ENCODE assay signal across 1 cellular context in the genomic region with DNA sequence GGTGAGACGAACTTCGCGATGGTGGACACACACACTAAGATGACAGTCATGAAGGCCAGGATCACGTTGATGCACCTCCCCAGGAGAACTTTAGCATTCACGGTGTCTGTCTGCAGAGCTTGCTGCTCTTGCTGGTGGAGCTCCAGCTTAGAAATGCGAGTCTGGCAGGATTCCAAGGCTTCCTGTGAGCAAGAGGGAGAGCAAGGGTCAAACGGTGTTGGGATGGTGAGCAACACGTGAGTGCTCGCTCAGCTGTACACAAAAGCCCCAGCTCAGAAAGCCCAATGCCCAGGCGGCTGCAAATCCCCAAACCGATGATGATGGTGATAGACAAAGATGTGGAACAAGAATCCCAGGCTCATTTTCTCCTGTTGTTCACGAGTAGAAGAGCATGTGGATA.
TF ChIP-seq lines count a peak whose summit lies in the region.

No MANE protein-coding gene starts in this region.

TF ChIP-seq in HepG2, 621 proteins besides CTCF, POLR2A, EP300 and RAD21 (continued from another document and continues in another):
- TF ChIP-seq, protein P1, sequence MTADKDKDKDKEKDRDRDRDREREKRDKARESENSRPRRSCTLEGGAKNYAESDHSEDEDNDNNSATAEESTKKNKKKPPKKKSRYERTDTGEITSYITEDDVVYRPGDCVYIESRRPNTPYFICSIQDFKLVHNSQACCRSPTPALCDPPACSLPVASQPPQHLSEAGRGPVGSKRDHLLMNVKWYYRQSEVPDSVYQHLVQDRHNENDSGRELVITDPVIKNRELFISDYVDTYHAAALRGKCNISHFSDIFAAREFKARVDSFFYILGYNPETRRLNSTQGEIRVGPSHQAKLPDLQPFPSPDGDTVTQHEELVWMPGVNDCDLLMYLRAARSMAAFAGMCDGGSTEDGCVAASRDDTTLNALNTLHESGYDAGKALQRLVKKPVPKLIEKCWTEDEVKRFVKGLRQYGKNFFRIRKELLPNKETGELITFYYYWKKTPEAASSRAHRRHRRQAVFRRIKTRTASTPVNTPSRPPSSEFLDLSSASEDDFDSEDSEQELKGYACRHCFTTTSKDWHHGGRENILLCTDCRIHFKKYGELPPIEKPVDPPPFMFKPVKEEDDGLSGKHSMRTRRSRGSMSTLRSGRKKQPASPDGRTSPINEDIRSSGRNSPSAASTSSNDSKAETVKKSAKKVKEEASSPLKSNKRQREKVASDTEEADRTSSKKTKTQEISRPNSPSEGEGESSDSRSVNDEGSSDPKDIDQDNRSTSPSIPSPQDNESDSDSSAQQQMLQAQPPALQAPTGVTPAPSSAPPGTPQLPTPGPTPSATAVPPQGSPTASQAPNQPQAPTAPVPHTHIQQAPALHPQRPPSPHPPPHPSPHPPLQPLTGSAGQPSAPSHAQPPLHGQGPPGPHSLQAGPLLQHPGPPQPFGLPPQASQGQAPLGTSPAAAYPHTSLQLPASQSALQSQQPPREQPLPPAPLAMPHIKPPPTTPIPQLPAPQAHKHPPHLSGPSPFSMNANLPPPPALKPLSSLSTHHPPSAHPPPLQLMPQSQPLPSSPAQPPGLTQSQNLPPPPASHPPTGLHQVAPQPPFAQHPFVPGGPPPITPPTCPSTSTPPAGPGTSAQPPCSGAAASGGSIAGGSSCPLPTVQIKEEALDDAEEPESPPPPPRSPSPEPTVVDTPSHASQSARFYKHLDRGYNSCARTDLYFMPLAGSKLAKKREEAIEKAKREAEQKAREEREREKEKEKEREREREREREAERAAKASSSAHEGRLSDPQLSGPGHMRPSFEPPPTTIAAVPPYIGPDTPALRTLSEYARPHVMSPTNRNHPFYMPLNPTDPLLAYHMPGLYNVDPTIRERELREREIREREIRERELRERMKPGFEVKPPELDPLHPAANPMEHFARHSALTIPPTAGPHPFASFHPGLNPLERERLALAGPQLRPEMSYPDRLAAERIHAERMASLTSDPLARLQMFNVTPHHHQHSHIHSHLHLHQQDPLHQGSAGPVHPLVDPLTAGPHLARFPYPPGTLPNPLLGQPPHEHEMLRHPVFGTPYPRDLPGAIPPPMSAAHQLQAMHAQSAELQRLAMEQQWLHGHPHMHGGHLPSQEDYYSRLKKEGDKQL (CRISPR knock-in tag; IDR thresholded peaks at IDR 0.05; ENCODE audit: low read depth): no peak
- no peak for TF ChIP-seq IRX3 (CRISPR knock-in tag; IDR thresholded peaks at IDR 0.05; ENCODE audit: borderline replicate concordance, low read depth)
- TF ChIP-seq, protein P2, sequence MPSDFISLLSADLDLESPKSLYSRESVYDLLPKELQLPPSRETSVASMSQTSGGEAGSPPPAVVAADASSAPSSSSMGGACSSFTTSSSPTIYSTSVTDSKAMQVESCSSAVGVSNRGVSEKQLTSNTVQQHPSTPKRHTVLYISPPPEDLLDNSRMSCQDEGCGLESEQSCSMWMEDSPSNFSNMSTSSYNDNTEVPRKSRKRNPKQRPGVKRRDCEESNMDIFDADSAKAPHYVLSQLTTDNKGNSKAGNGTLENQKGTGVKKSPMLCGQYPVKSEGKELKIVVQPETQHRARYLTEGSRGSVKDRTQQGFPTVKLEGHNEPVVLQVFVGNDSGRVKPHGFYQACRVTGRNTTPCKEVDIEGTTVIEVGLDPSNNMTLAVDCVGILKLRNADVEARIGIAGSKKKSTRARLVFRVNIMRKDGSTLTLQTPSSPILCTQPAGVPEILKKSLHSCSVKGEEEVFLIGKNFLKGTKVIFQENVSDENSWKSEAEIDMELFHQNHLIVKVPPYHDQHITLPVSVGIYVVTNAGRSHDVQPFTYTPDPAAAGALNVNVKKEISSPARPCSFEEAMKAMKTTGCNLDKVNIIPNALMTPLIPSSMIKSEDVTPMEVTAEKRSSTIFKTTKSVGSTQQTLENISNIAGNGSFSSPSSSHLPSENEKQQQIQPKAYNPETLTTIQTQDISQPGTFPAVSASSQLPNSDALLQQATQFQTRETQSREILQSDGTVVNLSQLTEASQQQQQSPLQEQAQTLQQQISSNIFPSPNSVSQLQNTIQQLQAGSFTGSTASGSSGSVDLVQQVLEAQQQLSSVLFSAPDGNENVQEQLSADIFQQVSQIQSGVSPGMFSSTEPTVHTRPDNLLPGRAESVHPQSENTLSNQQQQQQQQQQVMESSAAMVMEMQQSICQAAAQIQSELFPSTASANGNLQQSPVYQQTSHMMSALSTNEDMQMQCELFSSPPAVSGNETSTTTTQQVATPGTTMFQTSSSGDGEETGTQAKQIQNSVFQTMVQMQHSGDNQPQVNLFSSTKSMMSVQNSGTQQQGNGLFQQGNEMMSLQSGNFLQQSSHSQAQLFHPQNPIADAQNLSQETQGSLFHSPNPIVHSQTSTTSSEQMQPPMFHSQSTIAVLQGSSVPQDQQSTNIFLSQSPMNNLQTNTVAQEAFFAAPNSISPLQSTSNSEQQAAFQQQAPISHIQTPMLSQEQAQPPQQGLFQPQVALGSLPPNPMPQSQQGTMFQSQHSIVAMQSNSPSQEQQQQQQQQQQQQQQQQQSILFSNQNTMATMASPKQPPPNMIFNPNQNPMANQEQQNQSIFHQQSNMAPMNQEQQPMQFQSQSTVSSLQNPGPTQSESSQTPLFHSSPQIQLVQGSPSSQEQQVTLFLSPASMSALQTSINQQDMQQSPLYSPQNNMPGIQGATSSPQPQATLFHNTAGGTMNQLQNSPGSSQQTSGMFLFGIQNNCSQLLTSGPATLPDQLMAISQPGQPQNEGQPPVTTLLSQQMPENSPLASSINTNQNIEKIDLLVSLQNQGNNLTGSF (CRISPR knock-in tag; IDR thresholded peaks at IDR 0.05): no peak
- TF ChIP-seq, protein P3, sequence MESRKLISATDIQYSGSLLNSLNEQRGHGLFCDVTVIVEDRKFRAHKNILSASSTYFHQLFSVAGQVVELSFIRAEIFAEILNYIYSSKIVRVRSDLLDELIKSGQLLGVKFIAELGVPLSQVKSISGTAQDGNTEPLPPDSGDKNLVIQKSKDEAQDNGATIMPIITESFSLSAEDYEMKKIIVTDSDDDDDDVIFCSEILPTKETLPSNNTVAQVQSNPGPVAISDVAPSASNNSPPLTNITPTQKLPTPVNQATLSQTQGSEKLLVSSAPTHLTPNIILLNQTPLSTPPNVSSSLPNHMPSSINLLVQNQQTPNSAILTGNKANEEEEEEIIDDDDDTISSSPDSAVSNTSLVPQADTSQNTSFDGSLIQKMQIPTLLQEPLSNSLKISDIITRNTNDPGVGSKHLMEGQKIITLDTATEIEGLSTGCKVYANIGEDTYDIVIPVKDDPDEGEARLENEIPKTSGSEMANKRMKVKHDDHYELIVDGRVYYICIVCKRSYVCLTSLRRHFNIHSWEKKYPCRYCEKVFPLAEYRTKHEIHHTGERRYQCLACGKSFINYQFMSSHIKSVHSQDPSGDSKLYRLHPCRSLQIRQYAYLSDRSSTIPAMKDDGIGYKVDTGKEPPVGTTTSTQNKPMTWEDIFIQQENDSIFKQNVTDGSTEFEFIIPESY (CRISPR knock-in tag; IDR thresholded peaks at IDR 0.05): no peak
- TF ChIP-seq, protein P4, sequence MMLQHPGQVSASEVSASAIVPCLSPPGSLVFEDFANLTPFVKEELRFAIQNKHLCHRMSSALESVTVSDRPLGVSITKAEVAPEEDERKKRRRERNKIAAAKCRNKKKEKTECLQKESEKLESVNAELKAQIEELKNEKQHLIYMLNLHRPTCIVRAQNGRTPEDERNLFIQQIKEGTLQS (CRISPR knock-in tag; IDR thresholded peaks at IDR 0.05): no peak; the same call in 1 of the 2 replicates
- 0 out of 2 replicates have a peak, but pooled peaks have one; percentile 32 for TF ChIP-seq REPIN1 (CRISPR knock-in tag; IDR thresholded peaks at IDR 0.05; ENCODE audit: borderline replicate concordance, low read depth)
- no peak for TF ChIP-seq ZNF234 (CRISPR knock-in tag; conservative IDR thresholded peaks at IDR 0.05)
- TF ChIP-seq HNRNPLL (IDR thresholded peaks at IDR 0.05; ENCODE audit: low read depth, low read length, poor library complexity, severe bottlenecking): no peak
- peak; percentile 85 for TF ChIP-seq PPARG (CRISPR knock-in tag; conservative IDR thresholded peaks at IDR 0.05)
- TF ChIP-seq MBNL3 (CRISPR knock-in tag; conservative IDR thresholded peaks at IDR 0.05): no peak
- no peak for TF ChIP-seq ZSCAN29 (CRISPR knock-in tag; conservative IDR thresholded peaks at IDR 0.05)
- TF ChIP-seq, protein P5, sequence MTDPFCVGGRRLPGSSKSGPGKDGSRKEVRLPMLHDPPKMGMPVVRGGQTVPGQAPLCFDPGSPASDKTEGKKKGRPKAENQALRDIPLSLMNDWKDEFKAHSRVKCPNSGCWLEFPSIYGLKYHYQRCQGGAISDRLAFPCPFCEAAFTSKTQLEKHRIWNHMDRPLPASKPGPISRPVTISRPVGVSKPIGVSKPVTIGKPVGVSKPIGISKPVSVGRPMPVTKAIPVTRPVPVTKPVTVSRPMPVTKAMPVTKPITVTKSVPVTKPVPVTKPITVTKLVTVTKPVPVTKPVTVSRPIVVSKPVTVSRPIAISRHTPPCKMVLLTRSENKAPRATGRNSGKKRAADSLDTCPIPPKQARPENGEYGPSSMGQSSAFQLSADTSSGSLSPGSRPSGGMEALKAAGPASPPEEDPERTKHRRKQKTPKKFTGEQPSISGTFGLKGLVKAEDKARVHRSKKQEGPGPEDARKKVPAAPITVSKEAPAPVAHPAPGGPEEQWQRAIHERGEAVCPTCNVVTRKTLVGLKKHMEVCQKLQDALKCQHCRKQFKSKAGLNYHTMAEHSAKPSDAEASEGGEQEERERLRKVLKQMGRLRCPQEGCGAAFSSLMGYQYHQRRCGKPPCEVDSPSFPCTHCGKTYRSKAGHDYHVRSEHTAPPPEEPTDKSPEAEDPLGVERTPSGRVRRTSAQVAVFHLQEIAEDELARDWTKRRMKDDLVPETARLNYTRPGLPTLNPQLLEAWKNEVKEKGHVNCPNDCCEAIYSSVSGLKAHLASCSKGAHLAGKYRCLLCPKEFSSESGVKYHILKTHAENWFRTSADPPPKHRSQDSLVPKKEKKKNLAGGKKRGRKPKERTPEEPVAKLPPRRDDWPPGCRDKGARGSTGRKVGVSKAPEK (CRISPR knock-in tag; IDR thresholded peaks at IDR 0.05; ENCODE audit: borderline replicate concordance): no peak
- TF ChIP-seq, protein P6, sequence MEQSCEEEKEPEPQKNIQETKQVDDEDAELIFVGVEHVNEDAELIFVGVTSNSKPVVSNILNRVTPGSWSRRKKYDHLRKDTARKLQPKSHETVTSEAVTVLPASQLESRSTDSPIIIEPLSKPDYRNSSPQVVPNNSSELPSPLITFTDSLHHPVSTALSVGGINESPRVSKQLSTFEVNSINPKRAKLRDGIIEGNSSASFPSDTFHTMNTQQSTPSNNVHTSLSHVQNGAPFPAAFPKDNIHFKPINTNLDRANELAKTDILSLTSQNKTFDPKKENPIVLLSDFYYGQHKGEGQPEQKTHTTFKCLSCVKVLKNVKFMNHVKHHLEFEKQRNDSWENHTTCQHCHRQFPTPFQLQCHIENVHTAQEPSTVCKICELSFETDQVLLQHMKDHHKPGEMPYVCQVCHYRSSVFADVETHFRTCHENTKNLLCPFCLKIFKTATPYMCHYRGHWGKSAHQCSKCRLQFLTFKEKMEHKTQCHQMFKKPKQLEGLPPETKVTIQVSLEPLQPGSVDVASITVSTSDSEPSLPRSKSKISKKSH (CRISPR knock-in tag; IDR thresholded peaks at IDR 0.05; ENCODE audit: borderline replicate concordance): no peak
- peak; percentile 45 to 48; a peak in 2 of 4 replicates for TF ChIP-seq NR2F1 (CRISPR knock-in tag; IDR thresholded peaks at IDR 0.05)
- TF ChIP-seq ZNF550 (CRISPR knock-in tag; IDR thresholded peaks at IDR 0.05; ENCODE audit: borderline replicate concordance): no peak
- no peak for TF ChIP-seq SP1 (IDR thresholded peaks at IDR 0.05)
- TF ChIP-seq SP1 (CRISPR knock-in tag; IDR thresholded peaks at IDR 0.05): no peak
- no peak for TF ChIP-seq ZNF547 (CRISPR knock-in tag; IDR thresholded peaks at IDR 0.05)
- no peak for TF ChIP-seq ZNF180 (CRISPR knock-in tag; IDR thresholded peaks at IDR 0.05; ENCODE audit: borderline replicate concordance, low read depth)
- TF ChIP-seq RFXANK (CRISPR knock-in tag; IDR thresholded peaks at IDR 0.05): no peak
- TF ChIP-seq, protein P7, sequence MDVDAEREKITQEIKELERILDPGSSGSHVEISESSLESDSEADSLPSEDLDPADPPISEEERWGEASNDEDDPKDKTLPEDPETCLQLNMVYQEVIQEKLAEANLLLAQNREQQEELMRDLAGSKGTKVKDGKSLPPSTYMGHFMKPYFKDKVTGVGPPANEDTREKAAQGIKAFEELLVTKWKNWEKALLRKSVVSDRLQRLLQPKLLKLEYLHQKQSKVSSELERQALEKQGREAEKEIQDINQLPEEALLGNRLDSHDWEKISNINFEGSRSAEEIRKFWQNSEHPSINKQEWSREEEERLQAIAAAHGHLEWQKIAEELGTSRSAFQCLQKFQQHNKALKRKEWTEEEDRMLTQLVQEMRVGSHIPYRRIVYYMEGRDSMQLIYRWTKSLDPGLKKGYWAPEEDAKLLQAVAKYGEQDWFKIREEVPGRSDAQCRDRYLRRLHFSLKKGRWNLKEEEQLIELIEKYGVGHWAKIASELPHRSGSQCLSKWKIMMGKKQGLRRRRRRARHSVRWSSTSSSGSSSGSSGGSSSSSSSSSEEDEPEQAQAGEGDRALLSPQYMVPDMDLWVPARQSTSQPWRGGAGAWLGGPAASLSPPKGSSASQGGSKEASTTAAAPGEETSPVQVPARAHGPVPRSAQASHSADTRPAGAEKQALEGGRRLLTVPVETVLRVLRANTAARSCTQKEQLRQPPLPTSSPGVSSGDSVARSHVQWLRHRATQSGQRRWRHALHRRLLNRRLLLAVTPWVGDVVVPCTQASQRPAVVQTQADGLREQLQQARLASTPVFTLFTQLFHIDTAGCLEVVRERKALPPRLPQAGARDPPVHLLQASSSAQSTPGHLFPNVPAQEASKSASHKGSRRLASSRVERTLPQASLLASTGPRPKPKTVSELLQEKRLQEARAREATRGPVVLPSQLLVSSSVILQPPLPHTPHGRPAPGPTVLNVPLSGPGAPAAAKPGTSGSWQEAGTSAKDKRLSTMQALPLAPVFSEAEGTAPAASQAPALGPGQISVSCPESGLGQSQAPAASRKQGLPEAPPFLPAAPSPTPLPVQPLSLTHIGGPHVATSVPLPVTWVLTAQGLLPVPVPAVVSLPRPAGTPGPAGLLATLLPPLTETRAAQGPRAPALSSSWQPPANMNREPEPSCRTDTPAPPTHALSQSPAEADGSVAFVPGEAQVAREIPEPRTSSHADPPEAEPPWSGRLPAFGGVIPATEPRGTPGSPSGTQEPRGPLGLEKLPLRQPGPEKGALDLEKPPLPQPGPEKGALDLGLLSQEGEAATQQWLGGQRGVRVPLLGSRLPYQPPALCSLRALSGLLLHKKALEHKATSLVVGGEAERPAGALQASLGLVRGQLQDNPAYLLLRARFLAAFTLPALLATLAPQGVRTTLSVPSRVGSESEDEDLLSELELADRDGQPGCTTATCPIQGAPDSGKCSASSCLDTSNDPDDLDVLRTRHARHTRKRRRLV (CRISPR knock-in tag; IDR thresholded peaks at IDR 0.05): no peak
- no peak for TF ChIP-seq ZNF296 (CRISPR knock-in tag; conservative IDR thresholded peaks at IDR 0.05)
- TF ChIP-seq DMAP1 (CRISPR knock-in tag; IDR thresholded peaks at IDR 0.05): no peak
- TF ChIP-seq TOE1 (CRISPR knock-in tag; IDR thresholded peaks at IDR 0.05): no peak
- TF ChIP-seq, protein P8, sequence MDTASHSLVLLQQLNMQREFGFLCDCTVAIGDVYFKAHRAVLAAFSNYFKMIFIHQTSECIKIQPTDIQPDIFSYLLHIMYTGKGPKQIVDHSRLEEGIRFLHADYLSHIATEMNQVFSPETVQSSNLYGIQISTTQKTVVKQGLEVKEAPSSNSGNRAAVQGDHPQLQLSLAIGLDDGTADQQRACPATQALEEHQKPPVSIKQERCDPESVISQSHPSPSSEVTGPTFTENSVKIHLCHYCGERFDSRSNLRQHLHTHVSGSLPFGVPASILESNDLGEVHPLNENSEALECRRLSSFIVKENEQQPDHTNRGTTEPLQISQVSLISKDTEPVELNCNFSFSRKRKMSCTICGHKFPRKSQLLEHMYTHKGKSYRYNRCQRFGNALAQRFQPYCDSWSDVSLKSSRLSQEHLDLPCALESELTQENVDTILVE (CRISPR knock-in tag; IDR thresholded peaks at IDR 0.05): no peak
- no peak for TF ChIP-seq MTF2 (CRISPR knock-in tag; IDR thresholded peaks at IDR 0.05; ENCODE audit: borderline replicate concordance)
- no peak for TF ChIP-seq TRIM24 (CRISPR knock-in tag; IDR thresholded peaks at IDR 0.05)
- no peak for TF ChIP-seq SNAPC2 (CRISPR knock-in tag; IDR thresholded peaks at IDR 0.05)
- TF ChIP-seq ZIK1 (CRISPR knock-in tag; IDR thresholded peaks at IDR 0.05; ENCODE audit: borderline replicate concordance, low read depth): no peak
- 0 out of 2 replicates have a peak, but pooled peaks have one; percentile 33 for TF ChIP-seq NKX3-1 (CRISPR knock-in tag; IDR thresholded peaks at IDR 0.05)
